7 cellular contexts compared by ENCODE assay signal in the genomic region with DNA sequence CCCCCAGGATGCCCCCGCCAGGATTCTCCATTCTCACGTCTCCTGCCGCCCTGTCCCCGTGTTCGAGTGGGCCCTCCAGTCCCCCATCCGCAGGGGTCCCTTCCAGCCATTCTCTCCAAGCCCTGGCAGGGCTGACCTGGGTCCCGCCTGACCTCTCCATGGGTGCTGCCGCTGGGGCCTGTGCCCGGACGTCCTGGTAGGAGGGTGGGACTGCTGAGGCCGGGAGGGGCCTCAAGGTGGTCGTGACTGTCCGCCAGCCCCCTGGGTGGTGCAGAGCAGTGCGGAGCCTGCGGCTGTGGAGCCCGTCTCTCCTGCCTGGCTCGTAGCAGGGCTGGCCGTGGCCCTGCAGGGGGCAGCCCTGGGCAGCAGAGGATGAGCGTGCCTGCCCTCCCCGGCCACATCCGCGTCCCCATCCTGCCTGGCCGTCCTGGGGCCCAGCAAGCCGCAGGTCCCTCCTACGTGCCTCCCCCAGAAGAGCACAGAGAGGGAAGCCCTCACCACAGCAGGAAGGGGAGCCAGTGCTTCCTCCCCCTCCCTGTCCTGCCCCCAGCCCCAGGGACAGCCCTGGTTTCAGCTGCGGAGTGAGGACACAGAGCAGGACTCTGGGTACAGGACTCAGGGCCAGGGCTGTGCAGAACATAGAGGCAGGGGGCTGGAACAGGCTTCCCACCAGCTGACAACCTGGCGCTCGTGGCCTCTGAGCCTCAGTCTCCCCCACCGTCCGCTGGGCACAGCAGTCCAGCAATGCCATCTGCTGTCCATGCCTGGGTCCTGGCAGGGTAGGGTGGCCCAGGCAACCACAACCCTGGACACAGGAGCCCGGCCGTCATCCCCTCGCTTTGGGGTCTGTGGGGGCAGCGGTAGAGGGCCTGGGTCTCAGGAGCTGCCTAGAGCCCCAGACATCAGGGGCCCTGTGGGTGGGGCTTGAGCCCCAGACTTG.
DNase-seq lines count a peak whose midpoint lies in the region; ATAC-seq and TF ChIP-seq lines count a peak whose summit lies in the region.

No MANE protein-coding gene starts in this region.

- peak; percentile 76 for TF ChIP-seq CTCF in GM12874 (IDR thresholded peaks at IDR 0.05; ENCODE audit: insufficient read depth, low read depth, low read length)

- H3K36me3 Mint-ChIP-seq in T-helper 2 cell treated with Interferon-gamma antibody and Interleukin-4, amounts not matched to agents 5 μg/mL and 100 μg/mL, for 36 hours (ENCODE audit: low read depth), result no peaks in the 10 kb centered on the region

- H3K4me1 Mint-ChIP-seq in T-helper 2 cell treated with Interferon-gamma antibody and Interleukin-4, amounts not matched to agents 5 μg/mL and 100 μg/mL, for 36 hours (ENCODE audit: low read depth), result no peaks in the 10 kb centered on the region

- peak; percentile 99 for DNase-seq in HuH-7 (ENCODE audit: low spot score)
- DNase-seq in T-helper 2 cell treated with Interferon-gamma antibody and Interleukin-4, amounts not matched to agents 5 μg/mL and 100 μg/mL, for 36 hours (ENCODE audit: low spot score), result peak; percentile 73
- peak in 30 of 56 donors; percentile 6 to 66 (median 28) for DNase-seq in amygdala (lab: John Stamatoyannopoulos, UW)
- peak; percentile 95 for DNase-seq in hepatic stellate cell (ENCODE audit: low spot score)
- DNase-seq in stimulated activated CD4-positive, alpha-beta T cell treated with anti-CD3 and anti-CD28 coated beads, Interleukin-12 subunit alpha, Interleukin-12 subunit beta, amount 100 ng/mL, for 4 hours, result peak; percentile 49

- H3K27ac Mint-ChIP-seq in T-helper 2 cell treated with Interferon-gamma antibody and Interleukin-4, amounts not matched to agents 5 μg/mL and 100 μg/mL, for 36 hours, result no peak overlapping the region

- ATAC-seq in GM18502 (IDR thresholded peaks at IDR 0.05; ENCODE audit: poor library complexity, unreplicated experiment), result no peak

- H3K9me3 Mint-ChIP-seq in T-helper 2 cell treated with Interferon-gamma antibody and Interleukin-4, amounts not matched to agents 5 μg/mL and 100 μg/mL, for 36 hours, result peaks cover under 1% of the 10 kb centered on the region

- H3K27me3 Mint-ChIP-seq in T-helper 2 cell treated with Interferon-gamma antibody and Interleukin-4, amounts not matched to agents 5 μg/mL and 100 μg/mL, for 36 hours (ENCODE audit: low read depth), result no peaks in the 10 kb centered on the region

- no peak overlapping the region for H3K4me3 Mint-ChIP-seq in T-helper 2 cell treated with Interferon-gamma antibody and Interleukin-4, amounts not matched to agents 5 μg/mL and 100 μg/mL, for 36 hours

Comparison
In these comparisons a context has a peak if more than half of its experiments do, and no peak if none do; other contexts are left out.
1. DNase-seq: peak in every context shown above with its lines; median percentile 99 in HuH-7; 95 in hepatic stellate cell; 73 in T-helper 2 cell treated with Interferon-gamma antibody and Interleukin-4, amounts not matched to agents 5 μg/mL and 100 μg/mL, for 36 hours; 49 in stimulated activated CD4-positive, alpha-beta T cell treated with anti-CD3 and anti-CD28 coated beads, Interleukin-12 subunit alpha, Interleukin-12 subunit beta, amount 100 ng/mL, for 4 hours; 28 in amygdala.